In genomic region chr7:102279537-102280400, GRCh38 we compare ENCODE assay signal across 8 cellular contexts. TPM values are rescaled to one million over a fixed set of nuclear protein-coding genes. Genes with fewer than 3 reads are reported as not detected.
DNase-seq lines count a peak whose midpoint lies in the region; ATAC-seq, FAIRE-seq and TF ChIP-seq lines count a peak whose summit lies in the region.

No MANE protein-coding gene starts in this region.

- H4K20me1 ChIP-seq in SU-DHL-6 (ENCODE audit: low read depth, low read length) (no peaks in the 10 kb centered on the region), astrocyte (ENCODE audit: insufficient read depth, low read length) (no peaks in the 10 kb centered on the region)

- H3K79me2 ChIP-seq in SU-DHL-6 (ENCODE audit: insufficient read depth, low read length) (no peaks in the 10 kb centered on the region), astrocyte (ENCODE audit: insufficient read depth, low read length) (no peaks in the 10 kb centered on the region)

- H3K9ac ChIP-seq in SU-DHL-6 (ENCODE audit: low read length) (peak overlapping the region; percentile 58), astrocyte (ENCODE audit: low read length) (no peak overlapping the region)

- peaks cover 10% of the 10 kb centered on the region for H3K36me3 Mint-ChIP-seq in Calu3 (ENCODE audit: insufficient read depth, unreplicated experiment)
- H3K36me3 Mint-ChIP-seq in astrocyte (ENCODE audit: low read depth, unreplicated experiment): no peaks in the 10 kb centered on the region

- no peak overlapping the region for H3K4me3 ChIP-seq in LNCaP clone FGC (ENCODE audit: low read depth, low read length)
- peak overlapping the region; percentile 24 for H3K4me3 ChIP-seq in SU-DHL-6 (ENCODE audit: insufficient read depth, low read length, poor library complexity, severe bottlenecking)
- H3K4me3 ChIP-seq in astrocyte (ENCODE audit: insufficient read depth, low read depth, low read length): no peak overlapping the region

- ATAC-seq in GM21367 (IDR thresholded peaks at IDR 0.05; ENCODE audit: unreplicated experiment) (peak; percentile 45), HG03439 (IDR thresholded peaks at IDR 0.05; ENCODE audit: unreplicated experiment) (no peak)

- FAIRE-seq in astrocyte (lab: Jason Lieb, UNC): no peak

- no peak overlapping the region for H3K4me3 Mint-ChIP-seq in Calu3 (ENCODE audit: low read depth, unreplicated experiment)
- H3K4me3 Mint-ChIP-seq in astrocyte (ENCODE audit: unreplicated experiment): no peak overlapping the region

- H3K27ac Mint-ChIP-seq in Calu3 (ENCODE audit: unreplicated experiment) (no peak overlapping the region), astrocyte (ENCODE audit: unreplicated experiment) (no peak overlapping the region)

- H3K4me1 Mint-ChIP-seq in Calu3 (ENCODE audit: low read depth, unreplicated experiment): no peaks in the 10 kb centered on the region
- H3K4me1 Mint-ChIP-seq in astrocyte (ENCODE audit: low read depth, unreplicated experiment): no peaks in the 10 kb centered on the region

- CTCF ChIA-PET in Calu3 (lab: Charles Lee): no interaction called here

- no peaks in the 10 kb centered on the region for H3K27me3 Mint-ChIP-seq in Calu3 (ENCODE audit: unreplicated experiment)
- H3K27me3 Mint-ChIP-seq in astrocyte (ENCODE audit: low read depth, unreplicated experiment): peaks cover 2% of the 10 kb centered on the region

- H2AFZ ChIP-seq in SU-DHL-6 (ENCODE audit: low read depth, low read length, severe bottlenecking) (no peak overlapping the region), astrocyte (ENCODE audit: low read depth, low read length) (peak overlapping the region; percentile 41)

- intact Hi-C loops in Calu3 (cut with micrococcal nuclease; ENCODE audit: unreplicated experiment): loop anchor here (2.0 kb wide), 1 partner anchor 111 kb away; no protein-coding TSS in a partner anchor

- H3K4me2 ChIP-seq in SU-DHL-6 (ENCODE audit: low read depth, low read length, poor library complexity, severe bottlenecking): peak overlapping the region; percentile 74
- no peak overlapping the region for H3K4me2 ChIP-seq in astrocyte (ENCODE audit: low read length)

- no peaks in the 10 kb centered on the region for H3K27me3 ChIP-seq in SU-DHL-6 (ENCODE audit: low read length)
- no peaks in the 10 kb centered on the region for H3K27me3 ChIP-seq in astrocyte (ENCODE audit: insufficient read depth, low read length)

- no peaks in the 10 kb centered on the region for H3K36me3 ChIP-seq in SU-DHL-6 (ENCODE audit: low read length)
- H3K36me3 ChIP-seq in astrocyte (ENCODE audit: insufficient read depth, low read length): no peaks in the 10 kb centered on the region

- H3K27ac ChIP-seq in SU-DHL-6 (ENCODE audit: low read depth, low read length) (peak overlapping the region; percentile 91), astrocyte (ENCODE audit: low read depth, low read length) (no peak overlapping the region)

- H3K9me3 ChIP-seq in SU-DHL-6 (ENCODE audit: insufficient read depth, low read length) (no peaks in the 10 kb centered on the region), astrocyte (ENCODE audit: insufficient read depth, low read depth, low read length) (no peaks in the 10 kb centered on the region)

- H3F3A ChIP-seq in SU-DHL-6 (ENCODE audit: insufficient read depth): peaks cover 25% of the 10 kb centered on the region

- TF ChIP-seq CTCF in Calu3 (IDR thresholded peaks at IDR 0.05; ENCODE audit: unreplicated experiment) (peak; percentile 67), LNCaP clone FGC (IDR thresholded peaks at IDR 0.05; ENCODE audit: control insufficient read depth, extremely low read depth, insufficient read depth) (peak; percentile 84), SU-DHL-6 (IDR thresholded peaks at IDR 0.05; ENCODE audit: insufficient read depth, low read length, poor library complexity, severe bottlenecking) (peak; percentile 98), astrocyte (IDR thresholded peaks at IDR 0.05; ENCODE audit: insufficient read depth, low read depth, low read length) (peak; percentile 53)

- BruUV-seq in Calu3 (replicated peaks; lab: Mats Ljungman, UMichigan): no TSS peak

- H3K9me3 Mint-ChIP-seq in Calu3 (ENCODE audit: low read depth, unreplicated experiment): no peaks in the 10 kb centered on the region
- H3K9me3 Mint-ChIP-seq in astrocyte (ENCODE audit: unreplicated experiment): no peaks in the 10 kb centered on the region

- H3K4me1 ChIP-seq in astrocyte (ENCODE audit: insufficient read depth, low read length): no peaks in the 10 kb centered on the region

- DNase-seq in Calu3 (peak; percentile 56), LNCaP clone FGC (ENCODE audit: low read depth) (no peak), astrocyte (ENCODE audit: low read depth) (peak; percentile 28), hypothalamus (lab: John Stamatoyannopoulos, UW) (peak in 36 of 51 donors; percentile 4 to 69 (median 36))
- DNase-seq in stimulated activated CD4-positive, alpha-beta T cell treated with anti-CD3 and anti-CD28 coated beads, Interleukin-1b, Interleukin-23, amount 100 ng/mL, for 48 hours: peak; percentile 59

- H3K9me2 ChIP-seq in SU-DHL-6 (replicated peaks; ENCODE audit: insufficient read depth, low read length): no peaks in the 10 kb centered on the region

RNA-seq across cellular contexts. Expression of gene SH2B2, which starts 6.9 kb away (rescaled TPM):
- total RNA-seq in Calu3 (2022) (2.7 and 3.7 TPM in 2 replicates), astrocyte (3.4 and 5.6 TPM in 2 replicates)
